ENCODE assay signal across 16 cellular contexts in the genomic region with DNA sequence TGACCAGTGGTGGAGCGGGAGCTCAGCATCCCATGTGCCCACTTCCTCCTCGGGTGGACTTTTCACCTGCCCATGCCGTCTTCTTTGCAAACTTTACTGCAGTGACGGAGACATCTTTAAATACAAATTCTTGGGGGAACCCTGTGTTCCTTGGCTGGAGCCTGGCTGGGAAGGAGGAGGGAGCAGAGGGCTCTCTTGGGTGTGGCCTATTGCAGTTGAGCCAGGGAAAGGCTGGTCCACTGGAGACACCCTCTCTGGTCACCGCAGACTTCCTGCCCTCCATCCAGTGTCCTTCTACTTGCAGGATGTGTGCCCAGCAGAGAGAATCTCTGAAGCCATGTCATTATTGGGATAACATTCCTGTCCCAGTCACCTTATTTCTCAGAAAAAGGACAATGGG.
DNase-seq lines count a peak whose midpoint lies in the region; ATAC-seq, FAIRE-seq and TF ChIP-seq lines count a peak whose summit lies in the region.
"Had no signal": no experiment of that assay in that cellular context is flagged by ENCODE, and none has a peak within 500 bp of the region (broad histone marks: within the 10 kb centered on the region; RNA-seq: fewer than 3 reads in every experiment).

No MANE protein-coding gene starts in this region.

- 88% methylated on average over 5 of the region's 5 CpGs for WGBS in HepG2 (ENCODE audit: low lambda C conversion rate)
- 91% methylated on average over 5 of the region's 5 CpGs for whole genome bisulfite sequencing in right lobe of liver (ENCODE audit: insufficient coverage, low coverage, low lambda C conversion rate, missing lambda C conversion rate)
- whole genome bisulfite sequencing in right cardiac atrium = 76% methylated on average over 5 of the region's 5 CpGs

- H3K4me1 Mint-ChIP-seq in natural killer cell = peaks cover 0 to 2% of the 10 kb centered on the region in 2 donors
- peaks cover under 1 to 8% of the 10 kb centered on the region in 2 donors for H3K4me1 Mint-ChIP-seq in effector memory CD8-positive, alpha-beta T cell (ENCODE audit: low read depth in 2 of 2)
- H3K4me1 Mint-ChIP-seq: CD4-positive, alpha-beta memory T cell had no signal

- H3K36me3 ChIP-seq in HepG2 (replicated peaks in 1 of 2; ENCODE audit: control insufficient read depth in 1 of 2, insufficient read depth in 2 of 2, low read length in 2 of 2) = peaks cover 4 to 8% of the 10 kb centered on the region in 2 experiments; a peak in 3 of 5 replicates
- H3K36me3 ChIP-seq in right lobe of liver = no peaks in the 10 kb centered on the region
- H3K36me3 ChIP-seq in HCT116 (ENCODE audit: control insufficient read depth in 1 of 2, insufficient read depth in 2 of 2, low read length in 2 of 2) = peaks cover 12 to 29% of the 10 kb centered on the region in 2 experiments
- H3K36me3 ChIP-seq: BE2C had no signal

- H3K27me3 Mint-ChIP-seq in natural killer cell (ENCODE audit: low read depth in 2 of 2) = no peaks in the 10 kb centered on the region
- no peaks in the 10 kb centered on the region for H3K27me3 Mint-ChIP-seq in effector memory CD8-positive, alpha-beta T cell

- CTCF ChIA-PET in HepG2 (lab: Yijun Ruan, JAX; ENCODE audit: low intra/inter-chr PET ratio, low total read pairs) (no interaction called here), HCT116 (lab: Charles Lee) (no interaction called here)

- no peak overlapping the region for H3K4me3 Mint-ChIP-seq in natural killer cell
- no peak overlapping the region for H3K4me3 Mint-ChIP-seq in effector memory CD8-positive, alpha-beta T cell
- H3K4me3 Mint-ChIP-seq: CD4-positive, alpha-beta memory T cell had no signal

- H3K36me3 Mint-ChIP-seq in natural killer cell = no peaks in the 10 kb centered on the region
- no peaks in the 10 kb centered on the region for H3K36me3 Mint-ChIP-seq in effector memory CD8-positive, alpha-beta T cell (ENCODE audit: insufficient read depth)
- H3K36me3 Mint-ChIP-seq: CD4-positive, alpha-beta memory T cell had no signal

- no peaks in the 10 kb centered on the region for H3K27me3 ChIP-seq in HepG2 (ENCODE audit: control insufficient read depth in 1 of 2, insufficient read depth in 2 of 2, low read length in 2 of 2)
- H3K27me3 ChIP-seq in right lobe of liver = no peaks in the 10 kb centered on the region
- H3K27me3 ChIP-seq in HCT116 (ENCODE audit: insufficient read depth, low read length) = no peaks in the 10 kb centered on the region
- no peaks in the 10 kb centered on the region for H3K27me3 ChIP-seq in right cardiac atrium (ENCODE audit: control insufficient read depth, insufficient read depth)
- H3K27me3 ChIP-seq: BE2C had no signal

- H2AFZ ChIP-seq in HepG2 (ENCODE audit: low read length) (no peak overlapping the region), HCT116 (ENCODE audit: low read depth, low read length, poor library complexity, severe bottlenecking) (no peak overlapping the region)

- H3K4me3 ChIP-seq in HepG2 (replicated peaks in 1 of 3; ENCODE audit: insufficient read depth in 1 of 3, low read depth in 2 of 3, low read length in 3 of 3) (no peak overlapping the region), right lobe of liver (no peak overlapping the region), HCT116 (replicated peaks in 1 of 2; ENCODE audit: low read depth in 1 of 2, low read length in 2 of 2) (no peak overlapping the region), right cardiac atrium (ENCODE audit: low read length) (no peak overlapping the region)
- H3K4me3 ChIP-seq: A549 had no signal

- TF ChIP-seq CTCF in HepG2 (CRISPR knock-in tag; IDR thresholded peaks at IDR 0.05) (no peak), right lobe of liver (IDR thresholded peaks at IDR 0.05) (no peak), HCT116 (IDR thresholded peaks at IDR 0.05 in 2 of 3, conservative IDR thresholded peaks at IDR 0.05 in 1 of 3; ENCODE audit: borderline replicate concordance in 1 of 3, insufficient read depth in 1 of 3, low read depth in 2 of 3, low read length in 2 of 3) (no peak), natural killer cell (IDR thresholded peaks at IDR 0.05) (no peak)

- TF ChIP-seq EP300 in HepG2 (IDR thresholded peaks at IDR 0.05; ENCODE audit: low read depth in 2 of 2, low read length in 2 of 2) = no peak
- TF ChIP-seq EP300 in HepG2 (CRISPR knock-in tag; IDR thresholded peaks at IDR 0.05; ENCODE audit: borderline replicate concordance) = no peak

- TF ChIP-seq POLR2A in HepG2 (IDR thresholded peaks at IDR 0.05; ENCODE audit: insufficient read depth in 1 of 2, low read depth in 2 of 2, low read length in 2 of 2) (no peak), right lobe of liver (IDR thresholded peaks at IDR 0.05) (no peak), HCT116 (IDR thresholded peaks at IDR 0.05; ENCODE audit: borderline replicate concordance, extremely low read depth, insufficient read depth, insufficient read length) (no peak)

- no peak for ATAC-seq in HepG2
- no peak for ATAC-seq in right lobe of liver
- ATAC-seq in HCT116 = peak; percentile 38; the same call in 1 of the 2 replicates
- peak; percentile 57 to 67 for ATAC-seq in right cardiac atrium
- ATAC-seq in natural killer cell = no peak
- ATAC-seq in effector memory CD8-positive, alpha-beta T cell (replicated peaks) = no peak

- H3K9me3 ChIP-seq in HepG2 (ENCODE audit: low read length) (no peaks in the 10 kb centered on the region), right lobe of liver (no peaks in the 10 kb centered on the region), HCT116 (ENCODE audit: control insufficient read depth in 1 of 2, insufficient read depth in 1 of 2, low read depth in 1 of 2, low read length in 2 of 2) (no peaks in the 10 kb centered on the region), right cardiac atrium (ENCODE audit: control insufficient read depth, low read length) (no peaks in the 10 kb centered on the region)
- H3K9me3 ChIP-seq: A549, BE2C had no signal

- H3K9me3 Mint-ChIP-seq in natural killer cell = no peaks in the 10 kb centered on the region
- H3K9me3 Mint-ChIP-seq in effector memory CD8-positive, alpha-beta T cell = no peaks in the 10 kb centered on the region
- H3K9me3 Mint-ChIP-seq: CD4-positive, alpha-beta memory T cell had no signal

- H4K20me1 ChIP-seq in HepG2 (ENCODE audit: insufficient read depth, low read length) (peaks cover 96% of the 10 kb centered on the region), HCT116 (ENCODE audit: insufficient read depth) (peaks cover 36% of the 10 kb centered on the region)

- no peak overlapping the region for H3K27ac Mint-ChIP-seq in natural killer cell
- no peak overlapping the region for H3K27ac Mint-ChIP-seq in effector memory CD8-positive, alpha-beta T cell

- no peak overlapping the region for H3K9ac ChIP-seq in HepG2 (ENCODE audit: insufficient read depth, low read depth, low read length)
- no peak overlapping the region for H3K9ac ChIP-seq in HCT116 (ENCODE audit: low read length)

- BruUV-seq in HepG2 (replicated peaks; lab: Mats Ljungman, UMichigan) (no TSS peak), HCT116 (replicated peaks; lab: Mats Ljungman, UMichigan) (no TSS peak)

- H3K9me2 ChIP-seq in HCT116 (ENCODE audit: insufficient read depth) = no peaks in the 10 kb centered on the region

- H3K27ac ChIP-seq in HepG2 (ENCODE audit: extremely low read length, insufficient read depth, low read length) (no peak overlapping the region), right lobe of liver (no peak overlapping the region), HCT116 (ENCODE audit: low read depth, low read length) (no peak overlapping the region), right cardiac atrium (ENCODE audit: low read length) (no peak overlapping the region)
- H3K27ac ChIP-seq: C4-2B had no signal

- TF ChIP-seq RAD21 in HepG2 (CRISPR knock-in tag; IDR thresholded peaks at IDR 0.05) = no peak
- no peak for TF ChIP-seq RAD21 in HCT116 (IDR thresholded peaks at IDR 0.05; ENCODE audit: low read depth)

- in situ Hi-C loops in HepG2 (cut with HindIII; ENCODE audit: extremely low pct_ligation_motif_present, low pct_unique_long_range_greater_than_20kb) = no loop called here

- H3K79me2 ChIP-seq in HepG2 (ENCODE audit: insufficient read depth, low read length) = peaks cover 85% of the 10 kb centered on the region
- H3K79me2 ChIP-seq in HCT116 (ENCODE audit: insufficient read depth, low read length) = peaks cover 100% of the 10 kb centered on the region

- peaks cover 73% of the 10 kb centered on the region for H3K4me1 ChIP-seq in HepG2 (ENCODE audit: insufficient read depth, low read length)
- peaks cover 0 to 38% (median 19%) of the 10 kb centered on the region in 4 donors for H3K4me1 ChIP-seq in right lobe of liver
- peaks cover 34 to 52% of the 10 kb centered on the region in 2 experiments for H3K4me1 ChIP-seq in HCT116 (ENCODE audit: control insufficient read depth in 1 of 2, insufficient read depth in 2 of 2, low read length in 2 of 2)
- peaks cover 13% of the 10 kb centered on the region for H3K4me1 ChIP-seq in right cardiac atrium (ENCODE audit: control insufficient read depth, insufficient read depth, low read length)

- intact Hi-C loops in HepG2 (cut with micrococcal nuclease; ENCODE audit: unreplicated experiment) (loop anchor here (5.0 kb wide), 1 partner anchor 55 kb away; no protein-coding TSS in a partner anchor), right lobe of liver (cut with DNase I) (loop anchor here in 1 of 2 donors (10.0 kb wide), 1 partner anchor 53 kb away; no protein-coding TSS in a partner anchor), HCT116 (cut with micrococcal nuclease) (no loop called here), right cardiac atrium (cut with DNase I) (no loop called here), natural killer cell (cut with micrococcal nuclease) (no loop called here)

- DNase-seq in HepG2 (ENCODE audit: low spot score) (no peak), right lobe of liver (no peak), HCT116 (ENCODE audit: low read depth, low spot score) (no peak), right cardiac atrium (peak in 2 of 3 donors; percentile 29 to 58), natural killer cell (no peak), urothelium cell line (ENCODE audit: low spot score) (no peak)
- no peak for DNase-seq in effector memory CD8-positive, alpha-beta T cell
- DNase-seq: BE2C; CD4-positive, alpha-beta memory T cell; DMS153; GF-D8 had no signal

- FAIRE-seq in HepG2 (lab: Jason Lieb, UNC) (no peak), urothelium cell line (lab: Jason Lieb, UNC) (no peak)
- FAIRE-seq: A549, D721Med, GM19239, H1 had no signal

- RAD21 ChIA-PET in HCT116 (lab: Charles Lee; ENCODE audit: low non-redundant PET in 1 of 2, low total read pairs in 2 of 2, uncharacterized antibody in 2 of 2, unreplicated experiment in 2 of 2) = no interaction called here

- POLR2A ChIA-PET in HepG2 (lab: Yijun Ruan, JAX) = no interaction called here
- POLR2A ChIA-PET in HCT116 (lab: Charles Lee) = no interaction called here

- no peak overlapping the region for H3K4me2 ChIP-seq in HepG2 (ENCODE audit: low read depth, low read length)
- no peak overlapping the region for H3K4me2 ChIP-seq in HCT116 (ENCODE audit: low read length)
- H3K4me2 ChIP-seq: A549 had no signal

TF ChIP-seq in HepG2, 621 proteins besides CTCF, POLR2A, EP300 and RAD21 (continues in another document):
- TF ChIP-seq ZNF567 (CRISPR knock-in tag; IDR thresholded peaks at IDR 0.05; ENCODE audit: borderline replicate concordance) = no peak

TF ChIP-seq in HCT116, 20 proteins besides CTCF, POLR2A, EP300 and RAD21 (continues in another document):
- TF ChIP-seq EZH2phosphoT487 (IDR thresholded peaks at IDR 0.05; ENCODE audit: borderline replicate concordance) (no peak), CEBPB (IDR thresholded peaks at IDR 0.05; ENCODE audit: low read depth) (no peak)

Comparison
In these comparisons a context has a peak if more than half of its experiments do, and no peak if none do; other contexts are left out.
1. ATAC-seq: peak in HCT116 (single experiment) and right cardiac atrium (2 of 2); none in HepG2 (single experiment), right lobe of liver (0 of 4), natural killer cell (0 of 3) and effector memory CD8-positive, alpha-beta T cell (single experiment).
2. DNase-seq: peak in right cardiac atrium (2 of 3); none in HepG2 (single experiment), right lobe of liver (0 of 3), HCT116 (single experiment), natural killer cell (single experiment), urothelium cell line (single experiment) and effector memory CD8-positive, alpha-beta T cell (0 of 3).